ENCODE assay signal across 19 cellular contexts in genomic region chr4:86542319-86543027, GRCh38. TPM values are rescaled to one million over a fixed set of nuclear protein-coding genes. Genes with fewer than 3 reads are reported as not detected.
DNase-seq lines count a peak whose midpoint lies in the region; ATAC-seq, FAIRE-seq and TF ChIP-seq lines count a peak whose summit lies in the region.
"Had no signal": no experiment of that assay in that cellular context is flagged by ENCODE, and none has a peak within 500 bp of the region (broad histone marks: within the 10 kb centered on the region; RNA-seq: fewer than 3 reads in every experiment).

No MANE protein-coding gene starts in this region.

- H3K23ac ChIP-seq in mesenchymal stem cell (ENCODE audit: low read length in 2 of 2) = no peak overlapping the region

- H3K9me3 Mint-ChIP-seq in astrocyte (ENCODE audit: unreplicated experiment) = no peaks in the 10 kb centered on the region

- no peaks in the 10 kb centered on the region for H4K20me1 ChIP-seq in astrocyte (ENCODE audit: insufficient read depth, low read length)

- H3K27me3 Mint-ChIP-seq in astrocyte (ENCODE audit: low read depth, unreplicated experiment) = no peaks in the 10 kb centered on the region

- H3K36me3 Mint-ChIP-seq in astrocyte (ENCODE audit: low read depth, unreplicated experiment) = no peaks in the 10 kb centered on the region
- H3K36me3 Mint-ChIP-seq: CD4-positive, CD25-positive, alpha-beta regulatory T cell had no signal

- H2AFZ ChIP-seq in astrocyte (ENCODE audit: low read depth, low read length) = no peak overlapping the region
- no peak overlapping the region for H2AFZ ChIP-seq in mesenchymal stem cell (ENCODE audit: low read depth, low read length)

- H3K9ac ChIP-seq in astrocyte (ENCODE audit: low read length) (no peak overlapping the region), mesenchymal stem cell (ENCODE audit: low read length) (no peak overlapping the region)

- no peak overlapping the region for H3K4ac ChIP-seq in mesenchymal stem cell (ENCODE audit: low read depth in 1 of 2, low read length in 2 of 2)

- H3K27me3 ChIP-seq in astrocyte (ENCODE audit: insufficient read depth, low read length) = no peaks in the 10 kb centered on the region
- H3K27me3 ChIP-seq in mesenchymal stem cell (ENCODE audit: control insufficient read depth in 1 of 2, insufficient read depth in 1 of 2, low read length in 2 of 2) = peaks cover 0 to 5% of the 10 kb centered on the region in 2 experiments
- H3K27me3 ChIP-seq: BE2C, Peyer's patch had no signal

- no peak overlapping the region for H3K18ac ChIP-seq in mesenchymal stem cell (ENCODE audit: low read depth in 1 of 2, low read length in 2 of 2)

- H3K4me3 Mint-ChIP-seq in astrocyte (ENCODE audit: unreplicated experiment) = no peak overlapping the region
- H3K4me3 Mint-ChIP-seq: CD4-positive, CD25-positive, alpha-beta regulatory T cell had no signal

- peaks cover 31% of the 10 kb centered on the region for H3K4me1 Mint-ChIP-seq in astrocyte (ENCODE audit: low read depth, unreplicated experiment)

- H3K4me3 ChIP-seq in astrocyte (ENCODE audit: insufficient read depth, low read depth, low read length) = no peak overlapping the region
- no peak overlapping the region for H3K4me3 ChIP-seq in mesenchymal stem cell (ENCODE audit: insufficient read depth in 1 of 2, low read depth in 1 of 2, low read length in 2 of 2)
- H3K4me3 ChIP-seq: K562, Peyer's patch had no signal

- H3K79me2 ChIP-seq in astrocyte (ENCODE audit: insufficient read depth, low read length) = no peaks in the 10 kb centered on the region

- H2BK15ac ChIP-seq in mesenchymal stem cell (ENCODE audit: low read depth, poor library complexity, severe bottlenecking) = no peak overlapping the region

- H3K27ac Mint-ChIP-seq in astrocyte (ENCODE audit: unreplicated experiment) = peak overlapping the region; percentile 83
- H3K27ac Mint-ChIP-seq: CD4-positive, CD25-positive, alpha-beta regulatory T cell had no signal

- H2BK120ac ChIP-seq in mesenchymal stem cell (ENCODE audit: low read depth, low read length) = no peak overlapping the region

- TF ChIP-seq CTCF in astrocyte (IDR thresholded peaks at IDR 0.05; ENCODE audit: insufficient read depth, low read depth, low read length) = no peak

- intact Hi-C loops in Right ventricle myocardium inferior (cut with DNase I) = no loop called here
- intact Hi-C loops in left cardiac atrium (cut with DNase I) = no loop called here

- no peak overlapping the region for H2BK12ac ChIP-seq in mesenchymal stem cell (ENCODE audit: low read length in 2 of 2)

- FAIRE-seq in astrocyte (lab: Jason Lieb, UNC) = no peak
- FAIRE-seq: K562 had no signal

- H3K9me3 ChIP-seq in astrocyte (ENCODE audit: insufficient read depth, low read depth, low read length) (no peaks in the 10 kb centered on the region), mesenchymal stem cell (ENCODE audit: control insufficient read depth, low read length) (no peaks in the 10 kb centered on the region)
- H3K9me3 ChIP-seq: BE2C, Peyer's patch had no signal

- H3K79me1 ChIP-seq in mesenchymal stem cell (replicated peaks; ENCODE audit: low read length, poor library complexity, severe bottlenecking) = peaks cover 3% of the 10 kb centered on the region

- H2AK5ac ChIP-seq in mesenchymal stem cell (ENCODE audit: low read length, severe bottlenecking) = peak overlapping the region; percentile 19

- H3K27ac ChIP-seq in astrocyte (ENCODE audit: low read depth, low read length) (no peak overlapping the region), mesenchymal stem cell (ENCODE audit: low read length, poor library complexity, severe bottlenecking) (no peak overlapping the region)
- H3K27ac ChIP-seq: Peyer's patch had no signal

- DNase-seq in Right ventricle myocardium inferior (ENCODE audit: missing footprints) (no peak), left cardiac atrium (no peak), astrocyte (ENCODE audit: low read depth) (no peak), mesenchymal stem cell (no peak), globus pallidus (ENCODE audit: low spot score) (no peak), activated T-cell treated with anti-CD3 and anti-CD28 coated beads for 4 hours (no peak)
- DNase-seq: BE2C; CD4-positive, CD25-positive, alpha-beta regulatory T cell; DMS153; GF-D8; GOT3; NCI-H1105; NCI-H2081; NCI-H2171 treated with DMSO at 0.1 percent for 48 hours; NCI-H446 treated with DMSO at 0.1 percent for 48 hours; NK-92 treated with Interleukin-12 subunit alpha and Interleukin-12 subunit beta, amount 100 ng/mL, for 24 hours; Peyer's patch had no signal

- H3K36me3 ChIP-seq in astrocyte (ENCODE audit: insufficient read depth, low read length) (no peaks in the 10 kb centered on the region), mesenchymal stem cell (ENCODE audit: control insufficient read depth in 1 of 2, insufficient read depth in 2 of 2, low read depth in 1 of 2, low read length in 2 of 2) (peaks cover 0 to 5% of the 10 kb centered on the region in 2 experiments)
- H3K36me3 ChIP-seq: BE2C, Peyer's patch had no signal

- H4K91ac ChIP-seq in mesenchymal stem cell (ENCODE audit: low read length) = no peak overlapping the region

- no peak overlapping the region for H4K8ac ChIP-seq in mesenchymal stem cell (ENCODE audit: low read length)

- ATAC-seq in Right ventricle myocardium inferior = peak; percentile 28
- no peak for ATAC-seq in left cardiac atrium
- ATAC-seq in HG02759 (IDR thresholded peaks at IDR 0.05; ENCODE audit: unreplicated experiment) = no peak
- ATAC-seq: K562 had no signal

- peak overlapping the region in 1 of 2 experiments; percentile 91 for H3K14ac ChIP-seq in mesenchymal stem cell (ENCODE audit: low read length in 2 of 2)

- H3K4me1 ChIP-seq in astrocyte (ENCODE audit: insufficient read depth, low read length) = peaks cover 4% of the 10 kb centered on the region
- H3K4me1 ChIP-seq in mesenchymal stem cell (ENCODE audit: control insufficient read depth, insufficient read depth, low read depth, low read length) = peaks cover 4% of the 10 kb centered on the region
- H3K4me1 ChIP-seq: BE2C, Peyer's patch had no signal

- H3K4me2 ChIP-seq in astrocyte (ENCODE audit: low read length) (no peak overlapping the region), mesenchymal stem cell (ENCODE audit: low read length, poor library complexity, severe bottlenecking) (no peak overlapping the region)

- WGBS in mesenchymal stem cell = 71% methylated on average over 4 of the region's 4 CpGs

- no peak overlapping the region for H2BK5ac ChIP-seq in mesenchymal stem cell (ENCODE audit: low read depth, low read length, poor library complexity, severe bottlenecking)

RNA-seq across cellular contexts. Expression of gene PTPN13, which starts 51.6 kb away (rescaled TPM):
- total RNA-seq in Right ventricle myocardium inferior (4.5 TPM), left cardiac atrium (1 to 10 TPM; 7.0 to 9.5 TPM), astrocyte (46.2 and 50.3 TPM in 2 replicates)
- 19.4 TPM for polyA plus RNA-seq in mesenchymal stem cell (2013, experiment 1 of 2)
- polyA plus RNA-seq in mesenchymal stem cell (2013, experiment 2 of 2) = 19.1 TPM
- polyA plus RNA-seq: K562 had no signal
